ENCODE assay signal across 22 cellular contexts in the genomic region with DNA sequence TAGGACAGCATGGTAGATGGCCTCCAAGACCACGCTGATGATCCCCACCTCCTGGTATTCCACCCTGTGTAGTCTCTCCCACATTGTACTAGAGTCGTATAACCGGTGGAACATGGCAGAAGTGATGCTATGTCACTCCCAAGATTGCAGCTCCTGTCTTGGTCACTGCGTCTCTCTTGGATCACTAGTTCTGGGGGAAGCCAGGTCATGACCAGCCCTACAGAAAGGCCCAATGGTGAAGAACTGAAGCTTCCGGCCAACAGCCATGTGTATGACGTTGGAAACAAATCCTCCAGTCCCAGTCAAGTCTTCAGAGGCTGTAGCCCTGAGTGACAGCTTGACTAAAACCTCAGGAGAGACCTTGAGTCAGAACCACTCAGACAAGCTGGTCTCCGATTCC.
"Had no signal": no experiment of that assay in that cellular context is flagged by ENCODE, and none has a peak within 500 bp of the region (broad histone marks: within the 10 kb centered on the region; RNA-seq: fewer than 3 reads in every experiment).

No MANE protein-coding gene starts in this region.

- H3K27ac Mint-ChIP-seq: activated T-cell treated with anti-CD3 and anti-CD28 coated beads, Interleukin-2, amount 50 U/mL, for 72 hours; naive B cell; stimulated activated memory B cell treated with anti-CD40 and anti-IgM and Interleukin-4, amounts not matched to agents 10 μg/mL and 1 μg/mL and 100 μg/mL, for 72 hours had no signal

- H3K27ac ChIP-seq: ascending aorta, breast epithelium, esophagus muscularis mucosa, gastroesophageal sphincter, parathyroid adenoma, sigmoid colon, testis, upper lobe of right lung had no signal

- H3K36me3 Mint-ChIP-seq: naive B cell; stimulated activated memory B cell treated with anti-CD40 and anti-IgM and Interleukin-4, amounts not matched to agents 10 μg/mL and 1 μg/mL and 100 μg/mL, for 72 hours had no signal

- H2AFZ ChIP-seq: parathyroid adenoma had no signal

- H3K4me1 ChIP-seq: breast epithelium, gastroesophageal sphincter, parathyroid adenoma, sigmoid colon, testis had no signal

- H3K4me3 ChIP-seq: ascending aorta, breast epithelium, esophagus muscularis mucosa, gastroesophageal sphincter, heart left ventricle, left lung, sigmoid colon, testis, upper lobe of right lung had no signal

- H3K36me3 ChIP-seq: ascending aorta, breast epithelium, esophagus muscularis mucosa, gastroesophageal sphincter, heart left ventricle, left lung, sigmoid colon, upper lobe of right lung had no signal

- H3K79me2 ChIP-seq: parathyroid adenoma had no signal

- DNase-seq: activated CD4-positive, alpha-beta T cell treated with anti-CD3 and anti-CD28 coated beads, Interleukin-2, amount 50 U/mL, for 1 hour; activated effector memory CD4-positive, alpha-beta T cell treated with anti-CD3 and anti-CD28 coated beads, Interleukin-2, amount 50 U/mL, for 16 hours; activated naive CD4-positive, alpha-beta T cell treated with anti-CD3 and anti-CD28 coated beads, Interleukin-2, amount 50 U/mL, for 16 hours; activated T-cell treated with anti-CD3 and anti-CD28 coated beads, Interleukin-2, amount 50 U/mL, for 72 hours; cerebellar nuclear complex; effector CD8-positive, alpha-beta T cell; heart left ventricle; left lung; mammary epithelial cell; naive B cell; sigmoid colon; stimulated activated CD4-positive, alpha-beta T cell treated with anti-CD3 and anti-CD28 coated beads, Interleukin-4, amount 100 ng/mL, for 4 hours; T-helper 9 cell; testis; upper lobe of right lung had no signal

- H3K27me3 Mint-ChIP-seq: stimulated activated memory B cell treated with anti-CD40 and anti-IgM and Interleukin-4, amounts not matched to agents 10 μg/mL and 1 μg/mL and 100 μg/mL, for 72 hours had no signal

- ATAC-seq: activated CD4-positive, CD25-positive, alpha-beta regulatory T cell treated with anti-CD3 and anti-CD28 coated beads, Interleukin-2, amount 50 U/mL, for 24 hours; activated T-cell treated with anti-CD3 and anti-CD28 coated beads, Interleukin-2, amount 50 U/mL, for 72 hours; gastroesophageal sphincter; stimulated activated memory B cell treated with anti-CD40 and anti-IgM and Interleukin-4, amounts not matched to agents 10 μg/mL and 1 μg/mL and 100 μg/mL, for 72 hours had no signal

- H3K9me3 ChIP-seq: ascending aorta, breast epithelium, esophagus muscularis mucosa, gastroesophageal sphincter, heart left ventricle, left lung, sigmoid colon, testis, upper lobe of right lung had no signal

- H3K4me3 Mint-ChIP-seq: activated T-cell treated with anti-CD3 and anti-CD28 coated beads, Interleukin-2, amount 50 U/mL, for 72 hours; naive B cell; stimulated activated memory B cell treated with anti-CD40 and anti-IgM and Interleukin-4, amounts not matched to agents 10 μg/mL and 1 μg/mL and 100 μg/mL, for 72 hours had no signal

- H3K4me1 Mint-ChIP-seq: stimulated activated memory B cell treated with anti-CD40 and anti-IgM and Interleukin-4, amounts not matched to agents 10 μg/mL and 1 μg/mL and 100 μg/mL, for 72 hours had no signal

- H3K27me3 ChIP-seq: ascending aorta, breast epithelium, esophagus muscularis mucosa, gastroesophageal sphincter, heart left ventricle, left lung, sigmoid colon, testis, upper lobe of right lung had no signal

- H3K9ac ChIP-seq: parathyroid adenoma had no signal
